Comparison of ENCODE assay signal across 10 cellular contexts in the genomic region with DNA sequence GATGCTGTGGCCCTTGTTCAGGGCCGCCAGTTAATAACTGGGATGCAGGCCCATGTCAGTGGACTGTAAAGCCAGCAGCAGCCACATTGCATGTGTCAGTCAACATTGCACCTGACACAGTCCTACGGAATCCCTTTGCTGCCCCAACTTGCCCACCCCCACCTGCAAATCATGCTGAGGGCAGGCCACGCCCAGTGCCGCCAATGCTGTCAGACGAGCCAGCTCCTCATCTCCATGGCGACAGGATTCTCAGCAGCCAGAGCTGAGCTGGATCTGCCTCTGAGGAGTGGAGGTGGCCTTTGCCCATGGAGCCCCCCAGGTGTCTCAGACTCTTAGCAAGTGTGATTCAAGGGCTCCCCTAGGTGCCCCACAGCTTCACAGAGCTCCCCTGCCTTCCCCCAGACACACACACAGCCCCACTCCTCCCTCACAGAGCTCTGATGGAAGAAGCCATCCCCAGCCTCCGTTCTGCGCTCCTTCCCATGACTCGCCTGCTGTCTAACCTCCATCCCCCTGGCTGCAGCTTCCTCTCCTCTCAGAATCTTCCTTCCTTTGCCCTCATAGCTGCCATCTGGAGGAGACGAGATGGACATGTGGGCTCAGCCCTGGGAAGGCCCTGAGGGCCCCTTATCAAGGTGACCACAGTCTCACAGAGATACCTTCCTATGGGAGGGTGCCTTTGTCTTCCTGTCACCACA.
DNase-seq lines count a peak whose midpoint lies in the region; ATAC-seq, FAIRE-seq and TF ChIP-seq lines count a peak whose summit lies in the region.
"Had no signal": no experiment of that assay in that cellular context is flagged by ENCODE, and none has a peak within 500 bp of the region (broad histone marks: within the 10 kb centered on the region; RNA-seq: fewer than 3 reads in every experiment).

No MANE protein-coding gene starts in this region.

- ATAC-seq in HG03342 (IDR thresholded peaks at IDR 0.05; ENCODE audit: unreplicated experiment), result no peak
- ATAC-seq: natural killer cell treated with Interleukin-12 subunit alpha and Interleukin-12 subunit beta and Interleukin-15 and Interleukin-18, amount 100 ng/mL, for 72 hours had no signal

- FAIRE-seq in H54 (lab: Jason Lieb, UNC), result no peak

- TF ChIP-seq POLR2A in H54 (IDR thresholded peaks at IDR 0.05; ENCODE audit: low read depth, low read length), result no peak

- no peak for TF ChIP-seq CTCF in epithelial cell of esophagus (IDR thresholded peaks at IDR 0.05; ENCODE audit: insufficient read depth, low read depth, low read length, missing control alignments)

- no peak overlapping the region for H3K4me3 ChIP-seq in epithelial cell of esophagus (ENCODE audit: low read length)

- DNase-seq in NCI-H187 (lab: John Stamatoyannopoulos, UW) (peak; percentile 10 to 70), NCI-H187 treated with DMSO at 0.1 percent for 48 hours (lab: John Stamatoyannopoulos, UW) (no peak), NCI-H526 treated with DMSO at 0.1 percent for 48 hours (lab: John Stamatoyannopoulos, UW) (peak; percentile 24), epithelial cell of esophagus (ENCODE audit: low read depth) (peak; percentile 92), putamen (ENCODE audit: low spot score) (peak; percentile 68), activated gamma-delta T cell treated with Interleukin-2 at 50 U/mL for 16 hours (no peak), H54 (ENCODE audit: insufficient read length, low spot score) (no peak)
- DNase-seq: erythroblast had no signal

Comparison
In these comparisons a context has a peak if more than half of its experiments do, and no peak if none do; other contexts are left out.
1. DNase-seq: peak in NCI-H187 (2 of 2), NCI-H526 treated with DMSO at 0.1 percent for 48 hours (single experiment), epithelial cell of esophagus (single experiment) and putamen (single experiment); none in NCI-H187 treated with DMSO at 0.1 percent for 48 hours (single experiment), activated gamma-delta T cell treated with Interleukin-2 at 50 U/mL for 16 hours (single experiment) and H54 (single experiment).